Comparison of ENCODE assay signal across 12 cellular contexts in the genomic region with DNA sequence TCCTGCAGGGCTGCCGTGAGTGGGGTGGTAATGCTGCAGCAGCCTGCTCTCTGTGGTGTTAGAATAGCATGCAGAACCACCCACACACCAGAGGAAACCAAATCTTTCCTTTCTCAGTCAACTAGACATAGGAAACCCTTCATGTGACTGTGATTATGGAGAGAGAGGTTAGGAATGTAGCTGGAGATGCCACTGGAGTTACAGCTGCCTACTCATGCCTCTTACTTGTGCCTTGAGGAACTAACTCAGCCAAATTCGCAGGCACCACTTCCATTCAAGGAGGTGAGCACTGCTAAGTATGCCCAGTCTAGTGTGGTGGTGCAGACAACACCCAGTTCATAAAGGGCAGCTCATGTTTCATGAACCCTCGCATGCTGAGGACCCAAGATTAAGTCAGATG. TPM values are rescaled to one million over a fixed set of nuclear protein-coding genes. Genes with fewer than 3 reads are reported as not detected.
DNase-seq lines count a peak whose midpoint lies in the region; ATAC-seq and TF ChIP-seq lines count a peak whose summit lies in the region.
"Had no signal": no experiment of that assay in that cellular context is flagged by ENCODE, and none has a peak within 500 bp of the region (broad histone marks: within the 10 kb centered on the region; RNA-seq: fewer than 3 reads in every experiment).

No MANE protein-coding gene starts in this region.

- no peak overlapping the region for H3K4me3 Mint-ChIP-seq in activated T-cell treated with anti-CD3 and anti-CD28 coated beads, Interleukin-2, amount 50 U/mL, for 4 hours
- H3K4me3 Mint-ChIP-seq: effector memory CD8-positive, alpha-beta T cell had no signal

- H4K91ac ChIP-seq in IMR-90 (ENCODE audit: insufficient read depth, low read depth, low read length), result no peak overlapping the region; the same call in 1 of the 2 replicates
- no peak overlapping the region for H4K91ac ChIP-seq in mesenchymal stem cell (ENCODE audit: low read length)

- H3K36me3 Mint-ChIP-seq in activated T-cell treated with anti-CD3 and anti-CD28 coated beads, Interleukin-2, amount 50 U/mL, for 4 hours (ENCODE audit: insufficient read depth), result no peaks in the 10 kb centered on the region

- TF ChIP-seq RAD21 in IMR-90 (IDR thresholded peaks at IDR 0.05; ENCODE audit: low read length), result no peak

- H2BK120ac ChIP-seq in IMR-90 (ENCODE audit: low read depth, low read length), result no peak overlapping the region
- H2BK120ac ChIP-seq in mesenchymal stem cell (ENCODE audit: low read depth, low read length), result no peak overlapping the region

- no peak overlapping the region for H2BK5ac ChIP-seq in IMR-90 (ENCODE audit: low read depth, low read length, poor library complexity, severe bottlenecking)
- no peak overlapping the region for H2BK5ac ChIP-seq in mesenchymal stem cell (ENCODE audit: low read depth, low read length, poor library complexity, severe bottlenecking)

- TF ChIP-seq POLR2A in IMR-90 (IDR thresholded peaks at IDR 0.05; ENCODE audit: low read depth, low read length), result no peak

- H2AK9ac ChIP-seq in IMR-90 (replicated peaks; ENCODE audit: low read depth, low read length, poor library complexity), result no peak overlapping the region

- H3K9ac ChIP-seq in IMR-90 (ENCODE audit: low read depth, low read length), result no peak overlapping the region
- H3K9ac ChIP-seq in mesenchymal stem cell (ENCODE audit: low read length), result no peak overlapping the region

- H3K14ac ChIP-seq in IMR-90 (replicated peaks; ENCODE audit: low read depth, low read length), result no peak overlapping the region; the same call in 1 of the 2 replicates
- H3K14ac ChIP-seq in mesenchymal stem cell (ENCODE audit: low read length in 2 of 2), result no peak overlapping the region

- ATAC-seq in IMR-90 (ENCODE audit: low read depth) (peak; percentile 89), GM19467 (IDR thresholded peaks at IDR 0.05; ENCODE audit: unreplicated experiment) (no peak)
- no peak for ATAC-seq in activated T-cell treated with anti-CD3 and anti-CD28 coated beads, Interleukin-2, amount 50 U/mL, for 4 hours
- ATAC-seq: effector memory CD8-positive, alpha-beta T cell had no signal

- peaks cover 9% of the 10 kb centered on the region; the same call in 1 of the 2 replicates for H3K9me1 ChIP-seq in IMR-90 (ENCODE audit: insufficient read depth, low read length)

- H2AK5ac ChIP-seq in IMR-90 (ENCODE audit: low read depth, low read length) (no peak overlapping the region), mesenchymal stem cell (ENCODE audit: low read length, severe bottlenecking) (peak overlapping the region; percentile 38)

- H3K4me1 Mint-ChIP-seq in activated T-cell treated with anti-CD3 and anti-CD28 coated beads, Interleukin-2, amount 50 U/mL, for 4 hours (ENCODE audit: low read depth), result no peaks in the 10 kb centered on the region

- CTCF ChIA-PET in AG04449 (lab: Yijun Ruan, JAX) (interaction anchor here (0.7 to 7.7 kb wide), 6 partner anchors 8 to 122 kb away, joined by 3 to 45 read pairs (median 6); no protein-coding TSS in a partner anchor), IMR-90 (lab: Yijun Ruan, JAX) (interaction anchor here (1.3 kb wide), 1 partner anchor 14 kb away, joined by 4 read pairs; no protein-coding TSS in a partner anchor)

- no peak overlapping the region for H3K56ac ChIP-seq in IMR-90 (ENCODE audit: extremely low read depth, insufficient read depth, low read length)

- H3K4ac ChIP-seq in IMR-90 (ENCODE audit: low read depth, low read length), result no peak overlapping the region
- H3K4ac ChIP-seq in mesenchymal stem cell (ENCODE audit: low read depth in 1 of 2, low read length in 2 of 2), result no peak overlapping the region

- H2BK12ac ChIP-seq in mesenchymal stem cell (ENCODE audit: low read length in 2 of 2), result peak overlapping the region in 1 of 2 experiments; percentile 31

- H3K4me2 ChIP-seq in IMR-90 (ENCODE audit: low read depth, low read length), result no peak overlapping the region
- H3K4me2 ChIP-seq in mesenchymal stem cell (ENCODE audit: low read length, poor library complexity, severe bottlenecking), result no peak overlapping the region

- 0 out of 2 replicates have a peak, but pooled peaks cover 6% of the 10 kb centered on the region for H3K27me3 ChIP-seq in IMR-90 (ENCODE audit: control insufficient read depth, insufficient read depth, low read length)
- H3K27me3 ChIP-seq in dorsolateral prefrontal cortex, result no peaks in the 10 kb centered on the region
- H3K27me3 ChIP-seq in mesenchymal stem cell (ENCODE audit: control insufficient read depth in 1 of 2, insufficient read depth in 1 of 2, low read length in 2 of 2), result peaks cover 0 to 3% of the 10 kb centered on the region in 2 experiments

- peak overlapping the region; percentile 18 for H2AFZ ChIP-seq in IMR-90 (replicated peaks; ENCODE audit: low read length, poor library complexity)
- no peak overlapping the region for H2AFZ ChIP-seq in mesenchymal stem cell (ENCODE audit: low read depth, low read length)

- H4K20me1 ChIP-seq in IMR-90 (ENCODE audit: insufficient read depth, low read length), result no peaks in the 10 kb centered on the region

- no peak for TF ChIP-seq CTCF in AG04449 (IDR thresholded peaks at IDR 0.05; ENCODE audit: insufficient read depth, low read length, missing control alignments)
- TF ChIP-seq CTCF in IMR-90 (conservative IDR thresholded peaks at IDR 0.05; ENCODE audit: low read depth, low read length), result no peak
- no peak for TF ChIP-seq CTCF in dorsolateral prefrontal cortex (IDR thresholded peaks at IDR 0.05 in 54 of 56, conservative IDR thresholded peaks at IDR 0.05 in 2 of 56; ENCODE audit: low read depth in 1 of 56, partially characterized antibody in 56 of 56)

- no peak overlapping the region for H3K27ac ChIP-seq in IMR-90 (ENCODE audit: insufficient read depth, low read length)
- H3K27ac ChIP-seq in dorsolateral prefrontal cortex, result peak overlapping the region in 50 of 59 donors; percentile 3 to 81 (median 62)
- H3K27ac ChIP-seq in mesenchymal stem cell (ENCODE audit: low read length, poor library complexity, severe bottlenecking), result peak overlapping the region; percentile 20

- H3K36me3 ChIP-seq in IMR-90 (ENCODE audit: control insufficient read depth, insufficient read depth, low read length) (no peaks in the 10 kb centered on the region), mesenchymal stem cell (ENCODE audit: control insufficient read depth in 1 of 2, insufficient read depth in 2 of 2, low read depth in 1 of 2, low read length in 2 of 2) (no peaks in the 10 kb centered on the region)

- no peak overlapping the region for H3K4me3 ChIP-seq in AG04449 (ENCODE audit: low read depth, low read length)
- no peak overlapping the region for H3K4me3 ChIP-seq in IMR-90 (ENCODE audit: insufficient read depth, low read depth, low read length)
- H3K4me3 ChIP-seq in dorsolateral prefrontal cortex, result no peak overlapping the region
- H3K4me3 ChIP-seq in mesenchymal stem cell (ENCODE audit: insufficient read depth in 1 of 2, low read depth in 1 of 2, low read length in 2 of 2), result no peak overlapping the region

- in situ Hi-C loops in IMR-90 (cut with MboI; ENCODE audit: low sequenced_read_pairs), result no loop called here

- H3K23ac ChIP-seq in IMR-90 (ENCODE audit: low read depth, low read length), result 0 out of 2 replicates have a peak overlapping the region, but pooled peaks have one; percentile 0
- H3K23ac ChIP-seq in mesenchymal stem cell (ENCODE audit: low read length in 2 of 2), result no peak overlapping the region

- no TSS peak for BruUV-seq in IMR-90 (replicated peaks; lab: Mats Ljungman, UMichigan)

- no peak overlapping the region for H4K8ac ChIP-seq in IMR-90 (ENCODE audit: low read depth in 2 of 2, low read length in 2 of 2)
- no peak overlapping the region for H4K8ac ChIP-seq in mesenchymal stem cell (ENCODE audit: low read length)

- H2BK15ac ChIP-seq in IMR-90 (ENCODE audit: low read depth, low read length) (no peak overlapping the region), mesenchymal stem cell (ENCODE audit: low read depth, poor library complexity, severe bottlenecking) (no peak overlapping the region)

- intact Hi-C loops in IMR-90 (cut with micrococcal nuclease), result no loop called here
- intact Hi-C loops in dorsolateral prefrontal cortex (cut with DNase I), result no loop called here

- WGBS in IMR-90 (ENCODE audit: extremely low coverage in 2 of 2, insufficient read length in 1 of 2), 2 experiments, result no CpG with 5 or more reads among the region's 3 CpGs
- WGBS in mesenchymal stem cell, result 50% methylated on average over 2 of the region's 3 CpGs

- POLR2A ChIA-PET in AG04449 (lab: Yijun Ruan, JAX) (no interaction called here), IMR-90 (lab: Charles Lee; ENCODE audit: unreplicated experiment) (no interaction called here)

- dilution Hi-C loops in IMR-90 (cut with HindIII; ENCODE audit: low sequenced_read_pairs, unreplicated experiment), result no loop called here

- H3K18ac ChIP-seq in IMR-90 (ENCODE audit: low read depth, low read length) (no peak overlapping the region), mesenchymal stem cell (ENCODE audit: low read depth in 1 of 2, low read length in 2 of 2) (no peak overlapping the region)

- no peaks in the 10 kb centered on the region for H3K79me1 ChIP-seq in IMR-90 (ENCODE audit: low read depth in 1 of 2, low read length in 2 of 2)
- no peaks in the 10 kb centered on the region for H3K79me1 ChIP-seq in mesenchymal stem cell (replicated peaks; ENCODE audit: low read length, poor library complexity, severe bottlenecking)

- H3K9me3 ChIP-seq in IMR-90 (ENCODE audit: control insufficient read depth, insufficient read depth, low read length) (no peaks in the 10 kb centered on the region), mesenchymal stem cell (ENCODE audit: control insufficient read depth, low read length) (no peaks in the 10 kb centered on the region)

- DNase-seq in AG04449 (ENCODE audit: low read depth, low spot score), result peak; percentile 67
- peak; percentile 76 for DNase-seq in IMR-90
- DNase-seq in dorsolateral prefrontal cortex, result peak in 3 of 10 donors; percentile 15 to 49 (median 44)
- peak; percentile 25 for DNase-seq in mesenchymal stem cell
- no peak for DNase-seq in activated T-cell treated with anti-CD3 and anti-CD28 coated beads, Interleukin-2, amount 50 U/mL, for 4 hours
- no peak for DNase-seq in activated T-cell treated with anti-CD3 and anti-CD28 coated beads for 4 hours
- DNase-seq in mesenteric fat pad (ENCODE audit: low spot score), result no peak
- DNase-seq: effector memory CD8-positive, alpha-beta T cell; NCI-H1436; NCI-H526 treated with DMSO at 0.1 percent for 48 hours had no signal

- H2BK20ac ChIP-seq in IMR-90 (ENCODE audit: low read depth, low read length), result no peak overlapping the region

- peaks cover 8% of the 10 kb centered on the region for H3K4me1 ChIP-seq in IMR-90 (ENCODE audit: control insufficient read depth, insufficient read depth, low read length)
- peaks cover 13% of the 10 kb centered on the region for H3K4me1 ChIP-seq in mesenchymal stem cell (ENCODE audit: control insufficient read depth, insufficient read depth, low read depth, low read length)

- H4K5ac ChIP-seq in IMR-90 (ENCODE audit: low read depth, low read length), result no peak overlapping the region

- H3K9me3 Mint-ChIP-seq in activated T-cell treated with anti-CD3 and anti-CD28 coated beads, Interleukin-2, amount 50 U/mL, for 4 hours, result no peaks in the 10 kb centered on the region
- H3K9me3 Mint-ChIP-seq: effector memory CD8-positive, alpha-beta T cell had no signal

- H3K27me3 Mint-ChIP-seq in activated T-cell treated with anti-CD3 and anti-CD28 coated beads, Interleukin-2, amount 50 U/mL, for 4 hours (ENCODE audit: low read depth), result peaks cover 8% of the 10 kb centered on the region

RNA-seq across cellular contexts. Expression of a gene that starts 27.4 kb away (rescaled TPM):
- total RNA-seq in IMR-90 (2012; rRNA removed), result not detected in 2 replicates
- polyA plus RNA-seq in IMR-90 (2012; rRNA removed), result 0.02 TPM in 1 of 2 replicates, not detected in the other
- polyA plus RNA-seq in IMR-90 (2012; cell fraction: cytosol; rRNA removed), result under 0.01 and 0.04 TPM in 2 replicates
- polyA plus RNA-seq in IMR-90 (2012; cell fraction: nucleus; rRNA removed; ENCODE audit: low replicate concordance), result not detected in 2 replicates
- not detected for total RNA-seq in dorsolateral prefrontal cortex
- not detected for polyA plus RNA-seq in mesenchymal stem cell (2013, experiment 1 of 2)
- polyA plus RNA-seq in mesenchymal stem cell (2013, experiment 2 of 2), result not detected
- total RNA-seq in activated T-cell treated with anti-CD3 and anti-CD28 coated beads, Interleukin-2, amount 50 U/mL, for 4 hours, result not detected
- total RNA-seq in mesenteric fat pad, result not detected

RNA-seq across cellular contexts. Expression of a gene that starts 54.2 kb away (rescaled TPM):
- not detected in 2 replicates for total RNA-seq in IMR-90 (2012; rRNA removed)
- not detected in 2 replicates for polyA plus RNA-seq in IMR-90 (2012; rRNA removed)
- not detected in 2 replicates for polyA plus RNA-seq in IMR-90 (2012; cell fraction: cytosol; rRNA removed)
- polyA plus RNA-seq in IMR-90 (2012; cell fraction: nucleus; rRNA removed; ENCODE audit: low replicate concordance), result not detected in 2 replicates
- under 1 TPM in 1 of 120 experiments, not detected in 119; 0.19 TPM for total RNA-seq in dorsolateral prefrontal cortex
- not detected for polyA plus RNA-seq in mesenchymal stem cell (2013, experiment 1 of 2)
- not detected for polyA plus RNA-seq in mesenchymal stem cell (2013, experiment 2 of 2)
- total RNA-seq in activated T-cell treated with anti-CD3 and anti-CD28 coated beads, Interleukin-2, amount 50 U/mL, for 4 hours, result not detected
- total RNA-seq in mesenteric fat pad, result not detected
- total RNA-seq: A172 had no signal

Comparison
In these comparisons a context has a peak if more than half of its experiments do, and no peak if none do; other contexts are left out.
1. DNase-seq: peak in AG04449 (single experiment), IMR-90 (single experiment) and mesenchymal stem cell (single experiment); none in activated T-cell treated with anti-CD3 and anti-CD28 coated beads, Interleukin-2, amount 50 U/mL, for 4 hours (single experiment), activated T-cell treated with anti-CD3 and anti-CD28 coated beads for 4 hours (single experiment) and mesenteric fat pad (single experiment).